In genomic region chr3:139540686-139541085, GRCh38 we compare ENCODE assay signal across 13 cellular contexts. TPM values are rescaled to one million over a fixed set of nuclear protein-coding genes. Genes with fewer than 3 reads are reported as not detected.
DNase-seq lines count a peak whose midpoint lies in the region; ATAC-seq and TF ChIP-seq lines count a peak whose summit lies in the region.
"Had no signal": no experiment of that assay in that cellular context is flagged by ENCODE, and none has a peak within 500 bp of the region (broad histone marks: within the 10 kb centered on the region; RNA-seq: fewer than 3 reads in every experiment).

No MANE protein-coding gene starts in this region.

- no peaks in the 10 kb centered on the region for H3K79me2 ChIP-seq in smooth muscle cell (ENCODE audit: low read depth)

- 82% methylated on average over 3 of the region's 3 CpGs for WGBS in smooth muscle cell (ENCODE audit: low lambda C conversion rate)

- H3K4me3 Mint-ChIP-seq in activated naive CD8-positive, alpha-beta T cell, result peak overlapping the region; percentile 9
- no peak overlapping the region for H3K4me3 Mint-ChIP-seq in activated naive CD8-positive, alpha-beta T cell treated with anti-CD3 and anti-CD28 coated beads, Interleukin-2, amount 50 U/mL, for 24 hours
- peak overlapping the region; percentile 94 for H3K4me3 Mint-ChIP-seq in endothelial cell (ENCODE audit: unreplicated experiment)

- peak overlapping the region; percentile 59 for H3K4me3 ChIP-seq in NT2/D1 (ENCODE audit: insufficient read length, low read depth)
- peak overlapping the region; percentile 67 for H3K4me3 ChIP-seq in smooth muscle cell
- H3K4me3 ChIP-seq: lung had no signal

- peaks cover 12% of the 10 kb centered on the region for H3K4me1 Mint-ChIP-seq in activated naive CD8-positive, alpha-beta T cell (ENCODE audit: low read depth)
- H3K4me1 Mint-ChIP-seq in activated naive CD8-positive, alpha-beta T cell treated with anti-CD3 and anti-CD28 coated beads, Interleukin-2, amount 50 U/mL, for 24 hours, result peaks cover 18% of the 10 kb centered on the region
- H3K4me1 Mint-ChIP-seq in endothelial cell (ENCODE audit: unreplicated experiment), result peaks cover 45% of the 10 kb centered on the region

- H3K9ac ChIP-seq in NT2/D1 (ENCODE audit: insufficient read length, low read depth) (peak overlapping the region; percentile 44), smooth muscle cell (ENCODE audit: low read depth) (no peak overlapping the region)

- H3K36me3 ChIP-seq in NT2/D1 (ENCODE audit: insufficient read depth, insufficient read length, low read length) (peaks cover 14% of the 10 kb centered on the region), smooth muscle cell (ENCODE audit: low read depth) (no peaks in the 10 kb centered on the region)

- H3K9me3 Mint-ChIP-seq in activated naive CD8-positive, alpha-beta T cell (ENCODE audit: low read depth), result no peaks in the 10 kb centered on the region
- no peaks in the 10 kb centered on the region for H3K9me3 Mint-ChIP-seq in activated naive CD8-positive, alpha-beta T cell treated with anti-CD3 and anti-CD28 coated beads, Interleukin-2, amount 50 U/mL, for 24 hours
- no peaks in the 10 kb centered on the region for H3K9me3 Mint-ChIP-seq in endothelial cell (ENCODE audit: unreplicated experiment)

- H3K27me3 ChIP-seq in NT2/D1 (ENCODE audit: insufficient read depth, insufficient read length) (peaks cover 20% of the 10 kb centered on the region), smooth muscle cell (ENCODE audit: low read depth) (no peaks in the 10 kb centered on the region)

- no peak overlapping the region for H3K27ac ChIP-seq in smooth muscle cell (ENCODE audit: low read depth)

- peak overlapping the region; percentile 97 for H3K4me2 ChIP-seq in smooth muscle cell

- H3K36me3 Mint-ChIP-seq in activated naive CD8-positive, alpha-beta T cell, result no peaks in the 10 kb centered on the region
- no peaks in the 10 kb centered on the region for H3K36me3 Mint-ChIP-seq in activated naive CD8-positive, alpha-beta T cell treated with anti-CD3 and anti-CD28 coated beads, Interleukin-2, amount 50 U/mL, for 24 hours (ENCODE audit: low read depth)
- H3K36me3 Mint-ChIP-seq in endothelial cell (ENCODE audit: low read depth, unreplicated experiment), result peaks cover 27% of the 10 kb centered on the region

- no peak for DNase-seq in activated naive CD8-positive, alpha-beta T cell treated with anti-CD3 and anti-CD28 coated beads, Interleukin-2, amount 50 U/mL, for 24 hours
- no peak for DNase-seq in NT2/D1 (ENCODE audit: low read depth, low spot score)
- DNase-seq in endothelial cell (ENCODE audit: low spot score), result no peak
- DNase-seq in smooth muscle cell (lab: John Stamatoyannopoulos, UW; ENCODE audit: unreplicated experiment), result no peak
- DNase-seq in SKM-1 (lab: John Stamatoyannopoulos, UW; ENCODE audit: unreplicated experiment), result no peak
- no peak for DNase-seq in NCI-H526 (lab: John Stamatoyannopoulos, UW)
- no peak for DNase-seq in activated CD4-positive, alpha-beta T cell treated with anti-CD3 and anti-CD28 coated beads, Interleukin-2, amount 50 U/mL, for 1 hour
- DNase-seq: activated CD8-positive, alpha-beta memory T cell treated with anti-CD3 and anti-CD28 coated beads, Interleukin-2, amount 50 U/mL, for 4 hours; central memory CD4-positive, alpha-beta T cell; foreskin fibroblast had no signal

- no peaks in the 10 kb centered on the region for H4K20me1 ChIP-seq in smooth muscle cell (ENCODE audit: low read depth)

- peaks cover 12% of the 10 kb centered on the region for H3K4me1 ChIP-seq in NT2/D1 (ENCODE audit: insufficient read depth, insufficient read length)
- H3K4me1 ChIP-seq in smooth muscle cell (ENCODE audit: low read depth), result peaks cover 11% of the 10 kb centered on the region

- no peak overlapping the region for H3K27ac Mint-ChIP-seq in activated naive CD8-positive, alpha-beta T cell
- no peak overlapping the region for H3K27ac Mint-ChIP-seq in activated naive CD8-positive, alpha-beta T cell treated with anti-CD3 and anti-CD28 coated beads, Interleukin-2, amount 50 U/mL, for 24 hours
- peak overlapping the region; percentile 68 for H3K27ac Mint-ChIP-seq in endothelial cell (ENCODE audit: unreplicated experiment)

- ATAC-seq in activated naive CD8-positive, alpha-beta T cell treated with anti-CD3 and anti-CD28 coated beads, Interleukin-2, amount 50 U/mL, for 24 hours, result no peak
- ATAC-seq: sciatic nerve had no signal

- H3K9me3 ChIP-seq in NT2/D1 (ENCODE audit: insufficient read depth, low read length), result peaks cover 12% of the 10 kb centered on the region; the same call in 1 of the 2 replicates
- H3K9me3 ChIP-seq in smooth muscle cell (replicated peaks; ENCODE audit: low read depth), result no peaks in the 10 kb centered on the region

- TF ChIP-seq CTCF in endothelial cell (IDR thresholded peaks at IDR 0.05; ENCODE audit: unreplicated experiment), result no peak
- TF ChIP-seq CTCF in smooth muscle cell (IDR thresholded peaks at IDR 0.05; ENCODE audit: borderline replicate concordance, insufficient read depth, poor library complexity, severe bottlenecking), result no peak

- H2AFZ ChIP-seq in smooth muscle cell (ENCODE audit: low read depth), result no peak overlapping the region

- H3K27me3 Mint-ChIP-seq in activated naive CD8-positive, alpha-beta T cell, result peaks cover 33% of the 10 kb centered on the region
- peaks cover 50% of the 10 kb centered on the region for H3K27me3 Mint-ChIP-seq in activated naive CD8-positive, alpha-beta T cell treated with anti-CD3 and anti-CD28 coated beads, Interleukin-2, amount 50 U/mL, for 24 hours
- H3K27me3 Mint-ChIP-seq in endothelial cell (ENCODE audit: unreplicated experiment), result peaks cover 21% of the 10 kb centered on the region

- H3F3A ChIP-seq in smooth muscle cell (ENCODE audit: low read depth), result peaks cover 14% of the 10 kb centered on the region

RNA-seq across cellular contexts. Expression of gene RBP1, which starts 1.1 kb away (rescaled TPM):
- total RNA-seq in endothelial cell (ENCODE audit: unreplicated experiment) (191 TPM), smooth muscle cell (3.7 and 16.6 TPM in 2 replicates)
- 30.2 and 35.0 TPM in 2 replicates for polyA plus RNA-seq in smooth muscle cell

Comparison
In these comparisons a context has a peak if more than half of its experiments do, and no peak if none do; other contexts are left out.
1. RNA of gene RBP1, which starts 1.1 kb away (total RNA-seq): 191 TPM in endothelial cell (single experiment); 3.7 to 16.6 TPM in smooth muscle cell; every median in the first group is over 10 times any median in the second.